ENCODE assay signal across 10 cellular contexts in genomic region chr13:41700790-41701310, GRCh38.
DNase-seq lines count a peak whose midpoint lies in the region; ATAC-seq and TF ChIP-seq lines count a peak whose summit lies in the region.
"Had no signal": no experiment of that assay in that cellular context is flagged by ENCODE, and none has a peak within 500 bp of the region (broad histone marks: within the 10 kb centered on the region; RNA-seq: fewer than 3 reads in every experiment).

No MANE protein-coding gene starts in this region.

- H2AFZ ChIP-seq in neural progenitor cell (replicated peaks) = no peak overlapping the region

- H3K4me1 ChIP-seq in left lung (peaks cover 11% of the 10 kb centered on the region in 2 donors), neural progenitor cell (no peaks in the 10 kb centered on the region)

- H3K27ac ChIP-seq in left lung = peak overlapping the region in 1 of 2 donors; percentile 8
- no peak overlapping the region for H3K27ac ChIP-seq in neural progenitor cell

- H3K27me3 ChIP-seq in left lung = no peaks in the 10 kb centered on the region
- no peaks in the 10 kb centered on the region for H3K27me3 ChIP-seq in neural progenitor cell

- H3K79me2 ChIP-seq in neural progenitor cell (ENCODE audit: low read depth) = no peaks in the 10 kb centered on the region

- no peak overlapping the region for H3K4me2 ChIP-seq in neural progenitor cell

- H3K27ac Mint-ChIP-seq in neural progenitor cell = no peak overlapping the region

- DNase-seq in CD1c-positive myeloid dendritic cell (ENCODE audit: extremely low spot score) = peak; percentile 23
- peak; percentile 52 for DNase-seq in NCI-H1105 (lab: John Stamatoyannopoulos, UW)
- peak; percentile 20 for DNase-seq in amniotic stem cell (lab: John Stamatoyannopoulos, UW)
- no peak for DNase-seq in left lung
- no peak for DNase-seq in HT-29 (ENCODE audit: low spot score)
- DNase-seq in neural progenitor cell (ENCODE audit: low spot score) = no peak
- no peak for DNase-seq in stimulated activated CD4-positive, alpha-beta T cell treated with anti-CD3 and anti-CD28 coated beads, Interleukin-4, amount 100 ng/mL, for 24 hours
- DNase-seq: small intestine, T-helper 9 cell had no signal

- H3K9ac ChIP-seq in neural progenitor cell = no peak overlapping the region

- H3K27me3 Mint-ChIP-seq in neural progenitor cell (ENCODE audit: insufficient read depth, low read depth) = no peaks in the 10 kb centered on the region

- H3K4me3 ChIP-seq in left lung = no peak overlapping the region
- H3K4me3 ChIP-seq in neural progenitor cell = no peak overlapping the region

- H4K20me1 ChIP-seq in neural progenitor cell (ENCODE audit: low read depth) = no peaks in the 10 kb centered on the region

- ATAC-seq in left lung = peak; percentile 13
- no peak for ATAC-seq in HG02884 (IDR thresholded peaks at IDR 0.05; ENCODE audit: unreplicated experiment)

- no peaks in the 10 kb centered on the region for H3F3A ChIP-seq in neural progenitor cell (ENCODE audit: low read depth)

- TF ChIP-seq CTCF in left lung (IDR thresholded peaks at IDR 0.05) = no peak
- no peak for TF ChIP-seq CTCF in neural progenitor cell (IDR thresholded peaks at IDR 0.05)

- H3K4me1 Mint-ChIP-seq in neural progenitor cell = no peaks in the 10 kb centered on the region

- intact Hi-C loops in left lung (cut with DNase I) = no loop called here

- H3K4me3 Mint-ChIP-seq in neural progenitor cell = no peak overlapping the region

- H3K9me3 ChIP-seq in left lung (no peaks in the 10 kb centered on the region), neural progenitor cell (ENCODE audit: low read depth) (no peaks in the 10 kb centered on the region)

- H3K9me3 Mint-ChIP-seq in neural progenitor cell = no peaks in the 10 kb centered on the region

- H3K36me3 Mint-ChIP-seq in neural progenitor cell = peaks cover 3% of the 10 kb centered on the region

- H3K36me3 ChIP-seq in left lung = peaks cover 0 to 5% of the 10 kb centered on the region in 2 donors
- H3K36me3 ChIP-seq in neural progenitor cell = no peaks in the 10 kb centered on the region

Comparison
In these comparisons a context has a peak if more than half of its experiments do, and no peak if none do; other contexts are left out.
1. DNase-seq: peak in CD1c-positive myeloid dendritic cell (single experiment), NCI-H1105 (single experiment) and amniotic stem cell (single experiment); none in left lung (0 of 2), HT-29 (single experiment), neural progenitor cell (single experiment) and stimulated activated CD4-positive, alpha-beta T cell treated with anti-CD3 and anti-CD28 coated beads, Interleukin-4, amount 100 ng/mL, for 24 hours (single experiment).